Comparison of ENCODE assay signal across 3 cellular contexts in the genomic region with DNA sequence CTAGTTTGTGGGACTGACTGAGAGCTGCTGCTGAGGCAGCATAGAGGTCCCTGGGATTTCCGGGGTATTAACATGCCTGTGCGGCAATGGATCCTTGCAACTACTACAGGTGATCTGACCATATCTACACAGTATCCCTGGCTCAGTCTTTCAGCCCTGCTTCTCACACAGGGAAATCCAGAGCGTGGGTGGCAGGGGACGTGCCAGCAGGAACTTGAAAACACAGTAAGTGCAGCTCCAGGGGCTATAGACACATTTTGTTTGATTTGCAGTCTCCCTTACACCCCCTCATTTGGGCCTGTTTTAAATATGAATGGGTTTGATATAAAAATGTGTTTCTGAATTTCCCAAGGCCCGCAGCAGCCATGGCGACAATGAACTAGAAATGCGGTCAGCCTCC.
TF ChIP-seq lines count a peak whose summit lies in the region.

No MANE protein-coding gene starts in this region.

TF ChIP-seq in GM23338, 12 proteins besides CTCF, POLR2A, EP300 and RAD21 (continued from another document and continues in another):
- TF ChIP-seq STAT1 (IDR thresholded peaks at IDR 0.05; ENCODE audit: unreplicated experiment) (no peak), NANOG (IDR thresholded peaks at IDR 0.05; ENCODE audit: borderline replicate concordance) (no peak), ETS1 (IDR thresholded peaks at IDR 0.05) (no peak), JUNB (IDR thresholded peaks at IDR 0.05; ENCODE audit: unreplicated experiment) (no peak), ZNF114 (CRISPR knock-in tag; IDR thresholded peaks at IDR 0.05) (no peak), ZNF331 (CRISPR knock-in tag; IDR thresholded peaks at IDR 0.05; ENCODE audit: low read depth) (no peak), REST (IDR thresholded peaks at IDR 0.05; ENCODE audit: unreplicated experiment) (no peak)

TF ChIP-seq in HEK293, 187 proteins besides CTCF, POLR2A, EP300 and RAD21 (continued from another document):
- TF ChIP-seq ZNF157 (tag by site-specific recombination; IDR thresholded peaks at IDR 0.05) (no peak), ZNF23 (tag by site-specific recombination; IDR thresholded peaks at IDR 0.05; ENCODE audit: borderline replicate concordance) (no peak), KLF10 (tag by site-specific recombination; IDR thresholded peaks at IDR 0.05) (no peak), EGR2 (tag by site-specific recombination; IDR thresholded peaks at IDR 0.05; ENCODE audit: low read depth) (0 out of 2 replicates have a peak, but pooled peaks have one; percentile 24)

TF ChIP-seq in H1, 55 proteins besides CTCF, POLR2A, EP300 and RAD21 (continued from another document):
- TF ChIP-seq SIX5 (IDR thresholded peaks at IDR 0.05; ENCODE audit: low read depth, low read length), result no peak
- TF ChIP-seq HDAC6 (IDR thresholded peaks at IDR 0.05; ENCODE audit: low read depth, low read length), result no peak
- TF ChIP-seq SRF (IDR thresholded peaks at IDR 0.05; ENCODE audit: low read depth, low read length), result no peak
- no peak for TF ChIP-seq PHF8 (conservative IDR thresholded peaks at IDR 0.05; ENCODE audit: low read depth, low read length)
- no peak for TF ChIP-seq GABPA (IDR thresholded peaks at IDR 0.05; ENCODE audit: borderline replicate concordance, insufficient read depth, low read length)
- TF ChIP-seq, protein P1, sequence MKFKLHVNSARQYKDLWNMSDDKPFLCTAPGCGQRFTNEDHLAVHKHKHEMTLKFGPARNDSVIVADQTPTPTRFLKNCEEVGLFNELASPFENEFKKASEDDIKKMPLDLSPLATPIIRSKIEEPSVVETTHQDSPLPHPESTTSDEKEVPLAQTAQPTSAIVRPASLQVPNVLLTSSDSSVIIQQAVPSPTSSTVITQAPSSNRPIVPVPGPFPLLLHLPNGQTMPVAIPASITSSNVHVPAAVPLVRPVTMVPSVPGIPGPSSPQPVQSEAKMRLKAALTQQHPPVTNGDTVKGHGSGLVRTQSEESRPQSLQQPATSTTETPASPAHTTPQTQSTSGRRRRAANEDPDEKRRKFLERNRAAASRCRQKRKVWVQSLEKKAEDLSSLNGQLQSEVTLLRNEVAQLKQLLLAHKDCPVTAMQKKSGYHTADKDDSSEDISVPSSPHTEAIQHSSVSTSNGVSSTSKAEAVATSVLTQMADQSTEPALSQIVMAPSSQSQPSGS (IDR thresholded peaks at IDR 0.05; ENCODE audit: low read length), result no peak
- no peak for TF ChIP-seq CREB1 (IDR thresholded peaks at IDR 0.05)
TF ChIP-seq in H1: peak in this region for 1.
